In genomic region chrX:54807524-54808108, GRCh38 we compare ENCODE assay signal across 8 cellular contexts. TPM values are rescaled to one million over a fixed set of nuclear protein-coding genes. Genes with fewer than 3 reads are reported as not detected.
DNase-seq lines count a peak whose midpoint lies in the region; ATAC-seq and TF ChIP-seq lines count a peak whose summit lies in the region.

Gene MAGED2, plus strand, starts transcription at chrX:54807745. Its CDS starts 1,587 bp downstream, at chrX:54809332.

- peak; percentile 57 for ATAC-seq in SK-N-SH treated with all-trans-retinoic acid at 6 μM for 48 hours
- ATAC-seq in left ventricle myocardium superior = peak; percentile 64
- no peak for ATAC-seq in HG02870 (IDR thresholded peaks at IDR 0.05; ENCODE audit: unreplicated experiment)

- intact Hi-C loops in left ventricle myocardium superior (cut with micrococcal nuclease) = no loop called here

- in situ Hi-C loops in astrocyte of the spinal cord (cut with HindIII; ENCODE audit: low sequenced_read_pairs) = no loop called here

- peak; percentile 40 for DNase-seq in NCI-H1436 (lab: John Stamatoyannopoulos, UW)
- DNase-seq in NCI-H1436 treated with DMSO at 0.1 percent for 48 hours (lab: John Stamatoyannopoulos, UW) = no peak
- DNase-seq in astrocyte of the spinal cord (ENCODE audit: low read depth, low spot score) = peak; percentile 47
- DNase-seq in left ventricle myocardium superior = peak; percentile 46
- peak; percentile 39 for DNase-seq in pons (ENCODE audit: low spot score)
- DNase-seq in COR-L47 (lab: John Stamatoyannopoulos, UW) = no peak

- peak within 1 kb of the TSS; percentile 81 for H3K4me3 ChIP-seq in astrocyte of the spinal cord (ENCODE audit: low read depth, low read length)

- TF ChIP-seq CTCF in astrocyte of the spinal cord (IDR thresholded peaks at IDR 0.05; ENCODE audit: low read depth, low read length) = no peak

TF ChIP-seq in SK-N-SH treated with all-trans-retinoic acid at 6 μM for 48 hours, 23 proteins besides CTCF, POLR2A, EP300 and RAD21:
- TF ChIP-seq POU6F1 (CRISPR knock-in tag; IDR thresholded peaks at IDR 0.05; ENCODE audit: borderline replicate concordance, low read depth) (no peak), PATZ1 (CRISPR knock-in tag; IDR thresholded peaks at IDR 0.05; ENCODE audit: borderline replicate concordance) (peak; percentile 88; the same call in 1 of the 2 replicates)

RNA-seq across cellular contexts. Expression of gene MAGED2, which starts in this region (rescaled TPM):
- total RNA-seq in left ventricle myocardium superior = 60.3 TPM

Comparison
In these comparisons a context has a peak if more than half of its experiments do, and no peak if none do; other contexts are left out.
1. DNase-seq: peak in NCI-H1436 (single experiment), astrocyte of the spinal cord (single experiment), left ventricle myocardium superior (single experiment) and pons (single experiment); none in NCI-H1436 treated with DMSO at 0.1 percent for 48 hours (single experiment) and COR-L47 (single experiment).